Comparison of ENCODE assay signal across 14 cellular contexts in genomic region chr6:42010909-42011308, GRCh38. TPM values are rescaled to one million over a fixed set of nuclear protein-coding genes. Genes with fewer than 3 reads are reported as not detected.
DNase-seq lines count a peak whose midpoint lies in the region; ATAC-seq and TF ChIP-seq lines count a peak whose summit lies in the region.
"Had no signal": no experiment of that assay in that cellular context is flagged by ENCODE, and none has a peak within 500 bp of the region (broad histone marks: within the 10 kb centered on the region; RNA-seq: fewer than 3 reads in every experiment).

No MANE protein-coding gene starts in this region.

- H3K4me3 ChIP-seq in PC-9, result no peak overlapping the region
- H3K4me3 ChIP-seq: A549, ascending aorta, dorsolateral prefrontal cortex, left ventricle myocardium inferior, sigmoid colon had no signal

- no peaks in the 10 kb centered on the region for H3F3A ChIP-seq in PC-9 (ENCODE audit: insufficient read depth, low read depth)

- POLR2A ChIA-PET in PC-9 (lab: Charles Lee; ENCODE audit: unreplicated experiment), result no interaction called here

- intact Hi-C loops in activated CD4-positive, alpha-beta T cell treated with anti-CD3 and anti-CD28 coated beads, Interleukin-2, amount 10 ng/mL, durations not matched to agents 24 days and 14 days (cut with micrococcal nuclease), result loop anchor here (2.0 to 5.0 kb wide), 2 partner anchors 34 to 70 kb away; partner anchors contain the start of gene CCND3
- intact Hi-C loops in PC-9 (cut with micrococcal nuclease; ENCODE audit: unreplicated experiment), result no loop called here

- H2AFZ ChIP-seq in PC-9, result no peak overlapping the region

- H3K79me2 ChIP-seq in PC-9 (ENCODE audit: low read depth), result no peaks in the 10 kb centered on the region

- no peak for ATAC-seq in activated naive CD8-positive, alpha-beta T cell treated with anti-CD3 and anti-CD28 coated beads, Interleukin-2, amount 50 U/mL, for 24 hours
- ATAC-seq in HG02938 (IDR thresholded peaks at IDR 0.05; ENCODE audit: unreplicated experiment) (no peak), HG03135 (IDR thresholded peaks at IDR 0.05; ENCODE audit: unreplicated experiment) (no peak)

- H3K9me3 ChIP-seq in PC-9 (ENCODE audit: insufficient read depth, low read depth), result no peaks in the 10 kb centered on the region
- H3K9me3 ChIP-seq: A549, ascending aorta, left ventricle myocardium inferior, sigmoid colon had no signal

- BruUV-seq in PC-9 (replicated peaks; lab: Mats Ljungman, UMichigan), result no TSS peak

- no peaks in the 10 kb centered on the region for H3K27me3 ChIP-seq in PC-9 (ENCODE audit: insufficient read depth, low read depth)
- H3K27me3 ChIP-seq: ascending aorta, dorsolateral prefrontal cortex, sigmoid colon had no signal

- no peaks in the 10 kb centered on the region for H3K36me3 ChIP-seq in PC-9 (ENCODE audit: low read depth)
- H3K36me3 ChIP-seq: left ventricle myocardium inferior, sigmoid colon had no signal

- no peak for DNase-seq in activated CD4-positive, alpha-beta T cell treated with anti-CD3 and anti-CD28 coated beads, Interleukin-2, amount 10 ng/mL, durations not matched to agents 24 days and 14 days
- no peak for DNase-seq in activated CD4-positive, alpha-beta T cell treated with anti-CD3 and anti-CD28 coated beads for 48 hours
- DNase-seq in NAMALWA (ENCODE audit: low spot score) (peak; percentile 30), PC-9 (no peak)
- no peak for DNase-seq in activated naive CD8-positive, alpha-beta T cell treated with anti-CD3 and anti-CD28 coated beads, Interleukin-2, amount 50 U/mL, for 24 hours
- DNase-seq in stimulated activated CD8-positive, alpha-beta memory T cell treated with anti-CD3 and anti-CD28 coated beads, Interleukin-4, amount 100 ng/mL, for 48 hours, result peak; percentile 21
- DNase-seq: dorsolateral prefrontal cortex, hypothalamus, left ventricle myocardium inferior, sigmoid colon had no signal

- H4K20me1 ChIP-seq in PC-9 (ENCODE audit: insufficient read depth), result no peaks in the 10 kb centered on the region

- TF ChIP-seq CTCF in PC-9 (conservative IDR thresholded peaks at IDR 0.05), result no peak

- no peak overlapping the region for H3K4me2 ChIP-seq in PC-9

- CTCF ChIA-PET in PC-9 (lab: Charles Lee), result no interaction called here

- no peaks in the 10 kb centered on the region for H3K4me1 ChIP-seq in PC-9 (replicated peaks; ENCODE audit: insufficient read depth)
- H3K4me1 ChIP-seq: ascending aorta had no signal

- no peaks in the 10 kb centered on the region for H3K9me2 ChIP-seq in PC-9 (ENCODE audit: insufficient read depth)

- peak overlapping the region; percentile 90 for H3K27ac Mint-ChIP-seq in activated CD4-positive, alpha-beta T cell treated with anti-CD3 and anti-CD28 coated beads, Interleukin-2, amount 10 ng/mL, durations not matched to agents 24 days and 14 days
- peak overlapping the region; percentile 94 for H3K27ac Mint-ChIP-seq in activated naive CD8-positive, alpha-beta T cell treated with anti-CD3 and anti-CD28 coated beads, Interleukin-2, amount 50 U/mL, for 24 hours

- H3K36me3 Mint-ChIP-seq in activated CD4-positive, alpha-beta T cell treated with anti-CD3 and anti-CD28 coated beads, Interleukin-2, amount 10 ng/mL, durations not matched to agents 24 days and 14 days (ENCODE audit: low read depth), result peaks cover 27% of the 10 kb centered on the region
- H3K36me3 Mint-ChIP-seq in activated naive CD8-positive, alpha-beta T cell treated with anti-CD3 and anti-CD28 coated beads, Interleukin-2, amount 50 U/mL, for 24 hours (ENCODE audit: low read depth), result peaks cover 15% of the 10 kb centered on the region

- H3K27me3 Mint-ChIP-seq in activated CD4-positive, alpha-beta T cell treated with anti-CD3 and anti-CD28 coated beads, Interleukin-2, amount 10 ng/mL, durations not matched to agents 24 days and 14 days, result no peaks in the 10 kb centered on the region
- H3K27me3 Mint-ChIP-seq in activated naive CD8-positive, alpha-beta T cell treated with anti-CD3 and anti-CD28 coated beads, Interleukin-2, amount 50 U/mL, for 24 hours, result no peaks in the 10 kb centered on the region

- peaks cover 3% of the 10 kb centered on the region for H3K9me3 Mint-ChIP-seq in activated CD4-positive, alpha-beta T cell treated with anti-CD3 and anti-CD28 coated beads, Interleukin-2, amount 10 ng/mL, durations not matched to agents 24 days and 14 days
- peaks cover 3% of the 10 kb centered on the region for H3K9me3 Mint-ChIP-seq in activated naive CD8-positive, alpha-beta T cell treated with anti-CD3 and anti-CD28 coated beads, Interleukin-2, amount 50 U/mL, for 24 hours

- peaks cover 62% of the 10 kb centered on the region for H3K4me1 Mint-ChIP-seq in activated CD4-positive, alpha-beta T cell treated with anti-CD3 and anti-CD28 coated beads, Interleukin-2, amount 10 ng/mL, durations not matched to agents 24 days and 14 days
- peaks cover 84% of the 10 kb centered on the region for H3K4me1 Mint-ChIP-seq in activated naive CD8-positive, alpha-beta T cell treated with anti-CD3 and anti-CD28 coated beads, Interleukin-2, amount 50 U/mL, for 24 hours

- no peak overlapping the region for H3K27ac ChIP-seq in PC-9
- H3K27ac ChIP-seq: ascending aorta, sigmoid colon had no signal

- peak overlapping the region; percentile 72 for H3K4me3 Mint-ChIP-seq in activated CD4-positive, alpha-beta T cell treated with anti-CD3 and anti-CD28 coated beads, Interleukin-2, amount 10 ng/mL, durations not matched to agents 24 days and 14 days
- peak overlapping the region; percentile 74 for H3K4me3 Mint-ChIP-seq in activated naive CD8-positive, alpha-beta T cell treated with anti-CD3 and anti-CD28 coated beads, Interleukin-2, amount 50 U/mL, for 24 hours

RNA-seq across cellular contexts. Expression of gene TAF8, which starts 39.4 kb away (rescaled TPM):
- total RNA-seq in activated CD4-positive, alpha-beta T cell treated with anti-CD3 and anti-CD28 coated beads, Interleukin-2, amount 10 ng/mL, durations not matched to agents 24 days and 14 days, result 38.1 and 38.7 TPM in 2 replicates
- total RNA-seq in PC-9 (2021), result 35.6 and 38.4 TPM in 2 replicates

Comparison
In these comparisons a context has a peak if more than half of its experiments do, and no peak if none do; other contexts are left out.
1. DNase-seq: peak in NAMALWA (single experiment) and stimulated activated CD8-positive, alpha-beta memory T cell treated with anti-CD3 and anti-CD28 coated beads, Interleukin-4, amount 100 ng/mL, for 48 hours (single experiment); none in activated CD4-positive, alpha-beta T cell treated with anti-CD3 and anti-CD28 coated beads, Interleukin-2, amount 10 ng/mL, durations not matched to agents 24 days and 14 days (single experiment), activated CD4-positive, alpha-beta T cell treated with anti-CD3 and anti-CD28 coated beads for 48 hours (single experiment), activated naive CD8-positive, alpha-beta T cell treated with anti-CD3 and anti-CD28 coated beads, Interleukin-2, amount 50 U/mL, for 24 hours (single experiment) and PC-9 (0 of 2).